ENCODE assay signal across 18 cellular contexts in genomic region chr11:57269580-57270021, GRCh38. TPM values are rescaled to one million over a fixed set of nuclear protein-coding genes. Genes with fewer than 3 reads are reported as not detected.
DNase-seq lines count a peak whose midpoint lies in the region; ATAC-seq and TF ChIP-seq lines count a peak whose summit lies in the region.
"Had no signal": no experiment of that assay in that cellular context is flagged by ENCODE, and none has a peak within 500 bp of the region (broad histone marks: within the 10 kb centered on the region; RNA-seq: fewer than 3 reads in every experiment).

No MANE protein-coding gene starts in this region.

- no peaks in the 10 kb centered on the region for H3K27me3 Mint-ChIP-seq in MCF 10A (ENCODE audit: insufficient read depth, unreplicated experiment)

- H3K9me3 ChIP-seq in mammary epithelial cell (replicated peaks; ENCODE audit: insufficient read depth, low read length) = peaks cover 3% of the 10 kb centered on the region
- no peaks in the 10 kb centered on the region for H3K9me3 ChIP-seq in thyroid gland

- TF ChIP-seq POLR2A in thyroid gland (IDR thresholded peaks at IDR 0.05) = no peak

- BruUV-seq in mammary epithelial cell (replicated peaks; lab: Mats Ljungman, UMichigan) (no TSS peak), MCF 10A (replicated peaks; lab: Mats Ljungman, UMichigan) (no TSS peak)

- H3K4me3 Mint-ChIP-seq in MCF 10A (ENCODE audit: unreplicated experiment) = no peak overlapping the region
- H3K4me3 Mint-ChIP-seq: CD4-positive, alpha-beta memory T cell; neural crest cell had no signal

- no peaks in the 10 kb centered on the region for H3K4me1 ChIP-seq in mammary epithelial cell (ENCODE audit: insufficient read depth, low read length)
- H3K4me1 ChIP-seq in thyroid gland = peaks cover 8 to 12% of the 10 kb centered on the region in 2 donors

- no peak overlapping the region for H3K9ac ChIP-seq in mammary epithelial cell (ENCODE audit: insufficient read depth, low read length)

- no peaks in the 10 kb centered on the region for H3K27me3 ChIP-seq in mammary epithelial cell (ENCODE audit: insufficient read depth, low read length)
- no peaks in the 10 kb centered on the region for H3K27me3 ChIP-seq in thyroid gland
- H3K27me3 ChIP-seq: esophagus squamous epithelium had no signal

- no peak for ATAC-seq in HG03457 (IDR thresholded peaks at IDR 0.05; ENCODE audit: unreplicated experiment)

- no peak overlapping the region for H3K27ac Mint-ChIP-seq in MCF 10A (ENCODE audit: low read depth, unreplicated experiment)
- H3K27ac Mint-ChIP-seq: activated T-helper 2 cell treated with anti-CD3 and anti-CD28 coated beads, Interferon-gamma antibody, Interleukin-2, Interleukin-4, amounts not matched to agents 10 μg/mL and 5 μg/mL and 100 μg/mL, durations not matched to agents 14 hours and 24 hours and 36 hours; CD4-positive, alpha-beta memory T cell had no signal

- in situ Hi-C loops in mammary epithelial cell (cut with MboI; ENCODE audit: low sequenced_read_pairs in 2 of 2) = loop anchor here in 1 of 2 donors (10.0 kb wide), 1 partner anchor 135 kb away; no protein-coding TSS in a partner anchor

- H4K20me1 ChIP-seq in mammary epithelial cell (ENCODE audit: insufficient read depth, low read length) = no peaks in the 10 kb centered on the region

- H3K27ac ChIP-seq in mammary epithelial cell (ENCODE audit: insufficient read depth, low read depth, low read length) (no peak overlapping the region), thyroid gland (no peak overlapping the region)

- H3K4me3 ChIP-seq in mammary epithelial cell (replicated peaks in 1 of 3; ENCODE audit: insufficient read depth in 1 of 3, low read depth in 2 of 3, low read length in 3 of 3) (no peak overlapping the region), thyroid gland (replicated peaks in 1 of 3) (no peak overlapping the region)
- H3K4me3 ChIP-seq: esophagus squamous epithelium had no signal

- H3K79me2 ChIP-seq in mammary epithelial cell (ENCODE audit: insufficient read depth, low read length) = no peaks in the 10 kb centered on the region

- peak overlapping the region; percentile 55 for H2AFZ ChIP-seq in mammary epithelial cell (ENCODE audit: low read depth, low read length)

- CTCF ChIA-PET in mammary epithelial cell (lab: Charles Lee; ENCODE audit: low non-redundant PET) = no interaction called here
- CTCF ChIA-PET in MCF 10A (lab: Yijun Ruan, JAX) = interaction anchor here (0.8 to 2.4 kb wide), 6 partner anchors 8 to 429 kb away, joined by 3 to 21 read pairs (median 6); no protein-coding TSS in a partner anchor

- intact Hi-C loops in mammary epithelial cell (cut with micrococcal nuclease) = no loop called here
- intact Hi-C loops in MCF 10A (cut with micrococcal nuclease) = no loop called here
- intact Hi-C loops in thyroid gland (cut with DNase I) = no loop called here

- TF ChIP-seq CTCF in mammary epithelial cell (conservative IDR thresholded peaks at IDR 0.05 in 1 of 2, IDR thresholded peaks at IDR 0.05 in 1 of 2; ENCODE audit: extremely low read depth in 1 of 2, insufficient read depth in 1 of 2, low read depth in 1 of 2, low read length in 2 of 2) (no peak), MCF 10A (IDR thresholded peaks at IDR 0.05; ENCODE audit: unreplicated experiment) (no peak), thyroid gland (IDR thresholded peaks at IDR 0.05) (no peak), GM10266 (IDR thresholded peaks at IDR 0.05; ENCODE audit: control insufficient read depth, insufficient read depth, low read depth, missing control alignments) (no peak)

- WGBS in mammary epithelial cell (ENCODE audit: low coverage, missing lambda C conversion rate) = 5% methylated on average over 3 of the region's 3 CpGs
- 0 to 6% methylated on average over 3 of the region's 3 CpGs for WGBS in thyroid gland, 2 donors

- no peaks in the 10 kb centered on the region for H3K36me3 Mint-ChIP-seq in MCF 10A (ENCODE audit: insufficient read depth, unreplicated experiment)
- H3K36me3 Mint-ChIP-seq: CD4-positive, alpha-beta memory T cell had no signal

- DNase-seq in mammary epithelial cell (no peak), MCF 10A (ENCODE audit: unreplicated experiment) (no peak), NCI-H2227 treated with DMSO at 0.1 percent for 48 hours (lab: John Stamatoyannopoulos, UW) (peak; percentile 26), kidney glomerular epithelial cell (lab: John Stamatoyannopoulos, UW) (peak; percentile 89), thyroid gland (peak; percentile 52 to 64), GM10266 (ENCODE audit: extremely low spot score) (no peak), amniotic stem cell (lab: John Stamatoyannopoulos, UW) (no peak)
- DNase-seq: activated CD4-positive, CD25-positive, alpha-beta regulatory T cell treated with anti-CD3 and anti-CD28 coated beads, Interleukin-2, amount 50 U/mL, for 72 hours; CD4-positive, alpha-beta memory T cell; esophagus squamous epithelium; mesendoderm; retina; T-helper 2 cell had no signal

- POLR2A ChIA-PET in MCF 10A (lab: Yijun Ruan, JAX) = interaction anchor here (0.6 to 1.1 kb wide), 3 partner anchors 55 to 1087 kb away, joined by 3 to 4 read pairs (median 3); no protein-coding TSS in a partner anchor

- dilution Hi-C loops in mammary epithelial cell (cut with HindIII; ENCODE audit: low sequenced_read_pairs) = loop anchor here (5.0 to 10.0 kb wide), 2 partner anchors 152 to 425 kb away; no protein-coding TSS in a partner anchor

- H3K4me1 Mint-ChIP-seq in MCF 10A (ENCODE audit: insufficient read depth, unreplicated experiment) = no peaks in the 10 kb centered on the region
- H3K4me1 Mint-ChIP-seq: CD4-positive, alpha-beta memory T cell; neural crest cell had no signal

- H3K36me3 ChIP-seq in mammary epithelial cell (ENCODE audit: insufficient read depth, low read length) (no peaks in the 10 kb centered on the region), thyroid gland (no peaks in the 10 kb centered on the region)
- H3K36me3 ChIP-seq: esophagus squamous epithelium had no signal

- peaks cover 8% of the 10 kb centered on the region for H3K9me3 Mint-ChIP-seq in MCF 10A (ENCODE audit: unreplicated experiment)

- H3K4me2 ChIP-seq in mammary epithelial cell (ENCODE audit: insufficient read depth, low read depth, low read length) = no peak overlapping the region

RNA-seq across cellular contexts. Expression of gene APLNR, which starts 32.6 kb away (rescaled TPM):
- total RNA-seq in mammary epithelial cell = not detected
- not detected for polyA plus RNA-seq in mammary epithelial cell
- polyA minus RNA-seq in mammary epithelial cell = not detected
- not detected in 2 replicates for total RNA-seq in MCF 10A (2022)
- 1 to 10 TPM; 4.4 to 6.1 (median 4.8) TPM for total RNA-seq in thyroid gland
- total RNA-seq: activated T-helper 2 cell treated with anti-CD3 and anti-CD28 coated beads, Interferon-gamma antibody, Interleukin-2, Interleukin-4, amounts not matched to agents 10 μg/mL and 5 μg/mL and 100 μg/mL, durations not matched to agents 14 hours and 24 hours and 36 hours; CD4-positive, alpha-beta memory T cell; NCI-H460; OCI-LY7 had no signal
- polyA plus RNA-seq: CD4-positive, alpha-beta memory T cell had no signal

RNA-seq across cellular contexts. Expression of gene TNKS1BP1, which starts 55.2 kb away (rescaled TPM):
- 100 to 1,000 TPM; 195 to 208 TPM for total RNA-seq in mammary epithelial cell
- 84.3 TPM for polyA plus RNA-seq in mammary epithelial cell
- 309 TPM for polyA minus RNA-seq in mammary epithelial cell
- total RNA-seq in MCF 10A (2022) = 198 and 202 TPM in 2 replicates
- 100 to 1,000 TPM in 1 of 4 donors, 10 to 100 TPM in 3; 52.3 to 106 (median 85.2) TPM for total RNA-seq in thyroid gland

Comparison
In these comparisons a context has a peak if more than half of its experiments do, and no peak if none do; other contexts are left out.
1. DNase-seq: peak in NCI-H2227 treated with DMSO at 0.1 percent for 48 hours (single experiment), kidney glomerular epithelial cell (single experiment) and thyroid gland (2 of 2); none in mammary epithelial cell (single experiment), MCF 10A (single experiment), GM10266 (single experiment) and amniotic stem cell (single experiment).